Comparison of ENCODE assay signal across 18 cellular contexts in genomic region chr20:45921618-45922189, GRCh38. TPM values are rescaled to one million over a fixed set of nuclear protein-coding genes. Genes with fewer than 3 reads are reported as not detected.
"Had no signal": no experiment of that assay in that cellular context is flagged by ENCODE, and none has a peak within 500 bp of the region (broad histone marks: within the 10 kb centered on the region; RNA-seq: fewer than 3 reads in every experiment).

No MANE protein-coding gene starts in this region.

- ATAC-seq: esophagus mucosa; naive thymus-derived CD4-positive, alpha-beta T cell; pancreas; sciatic nerve; stimulated activated memory B cell treated with anti-CD40 and anti-IgM and Interleukin-4, amounts not matched to agents 10 μg/mL and 1 μg/mL and 100 μg/mL, for 72 hours had no signal

- H3K4me2 ChIP-seq: SK-N-SH had no signal

- H3K27ac Mint-ChIP-seq: activated naive CD4-positive, alpha-beta T cell treated with anti-CD3 and anti-CD28 coated beads for 36 hours; activated T-helper 2 cell treated with anti-CD3 and anti-CD28 coated beads, Interferon-gamma antibody, Interleukin-2, Interleukin-4, amounts not matched to agents 10 μg/mL and 5 μg/mL and 100 μg/mL, durations not matched to agents 14 hours and 24 hours and 36 hours; naive thymus-derived CD4-positive, alpha-beta T cell; stimulated activated memory B cell treated with anti-CD40 and anti-IgM and Interleukin-4, amounts not matched to agents 10 μg/mL and 1 μg/mL and 100 μg/mL, for 72 hours had no signal

- DNase-seq: activated CD4-positive, CD25-positive, alpha-beta regulatory T cell treated with anti-CD3 and anti-CD28 coated beads, Interleukin-2, amount 50 U/mL, for 72 hours; activated naive CD4-positive, alpha-beta T cell treated with anti-CD3 and anti-CD28 coated beads for 36 hours; activated T-cell treated with anti-CD3 and anti-CD28 coated beads for 4 hours; cortex of kidney; effector CD4-positive, alpha-beta T cell; gastrocnemius medialis; naive thymus-derived CD4-positive, alpha-beta T cell; SK-N-SH; stimulated activated CD4-positive, alpha-beta T cell treated with anti-CD3 and anti-CD28 coated beads, Interleukin-4, amount 100 ng/mL, for 24 hours; tibial artery had no signal

- H3K4me3 ChIP-seq: ascending aorta, breast epithelium, gastrocnemius medialis, heart left ventricle, pancreas, tibial artery had no signal

- FAIRE-seq: pancreas had no signal

- H3K9me3 Mint-ChIP-seq: activated naive CD4-positive, alpha-beta T cell treated with anti-CD3 and anti-CD28 coated beads for 36 hours; activated T-helper 2 cell treated with anti-CD3 and anti-CD28 coated beads, Interferon-gamma antibody, Interleukin-2, Interleukin-4, amounts not matched to agents 10 μg/mL and 5 μg/mL and 100 μg/mL, durations not matched to agents 14 hours and 24 hours and 36 hours; naive thymus-derived CD4-positive, alpha-beta T cell; stimulated activated memory B cell treated with anti-CD40 and anti-IgM and Interleukin-4, amounts not matched to agents 10 μg/mL and 1 μg/mL and 100 μg/mL, for 72 hours had no signal

- H3K4me1 Mint-ChIP-seq: stimulated activated memory B cell treated with anti-CD40 and anti-IgM and Interleukin-4, amounts not matched to agents 10 μg/mL and 1 μg/mL and 100 μg/mL, for 72 hours had no signal

- H3K9ac ChIP-seq: SK-N-SH had no signal

- H3K36me3 Mint-ChIP-seq: naive thymus-derived CD4-positive, alpha-beta T cell; stimulated activated memory B cell treated with anti-CD40 and anti-IgM and Interleukin-4, amounts not matched to agents 10 μg/mL and 1 μg/mL and 100 μg/mL, for 72 hours had no signal

- H3K27ac ChIP-seq: ascending aorta, pancreas, tibial artery had no signal

- H3K4me1 ChIP-seq: pancreas had no signal

- H3K9me3 ChIP-seq: ascending aorta, breast epithelium, gastrocnemius medialis, heart left ventricle, pancreas, SK-N-SH, tibial artery had no signal

- H3K4me3 Mint-ChIP-seq: activated naive CD4-positive, alpha-beta T cell treated with anti-CD3 and anti-CD28 coated beads for 36 hours; naive thymus-derived CD4-positive, alpha-beta T cell; stimulated activated memory B cell treated with anti-CD40 and anti-IgM and Interleukin-4, amounts not matched to agents 10 μg/mL and 1 μg/mL and 100 μg/mL, for 72 hours had no signal

- H3K36me3 ChIP-seq: ascending aorta, breast epithelium, gastrocnemius medialis, heart left ventricle, pancreas, tibial artery had no signal

- H3K27me3 ChIP-seq: ascending aorta, breast epithelium, gastrocnemius medialis, heart left ventricle, pancreas had no signal

RNA-seq across cellular contexts. Expression of gene PLTP, which starts 9.7 kb away (rescaled TPM):
- polyA plus RNA-seq: naive thymus-derived CD4-positive, alpha-beta T cell had no signal

RNA-seq across cellular contexts. Expression of gene SPATA25, which starts 34.3 kb away (rescaled TPM):
- polyA plus RNA-seq: naive thymus-derived CD4-positive, alpha-beta T cell had no signal
